Comparison of ENCODE assay signal across 8 cellular contexts in genomic region chr15:43493687-43494472, GRCh38. TPM values are rescaled to one million over a fixed set of nuclear protein-coding genes. Genes with fewer than 3 reads are reported as not detected.
DNase-seq lines count a peak whose midpoint lies in the region; ATAC-seq, FAIRE-seq and TF ChIP-seq lines count a peak whose summit lies in the region.

No MANE protein-coding gene starts in this region.

- peaks cover 25% of the 10 kb centered on the region for H3K4me1 Mint-ChIP-seq in T-helper 1 cell treated with Interleukin-12 subunit alpha and Interleukin-12 subunit beta and Interleukin-4 antibody, amounts not matched to agents 30 μg/mL and 1 μg/mL, for 36 hours (ENCODE audit: low read depth)
- peaks cover 24% of the 10 kb centered on the region for H3K4me1 Mint-ChIP-seq in activated T-helper 1 cell treated with anti-CD3 and anti-CD28 coated beads, Interleukin-12 subunit alpha, Interleukin-12 subunit beta, Interleukin-2, Interleukin-4 antibody, amounts not matched to agents 30 ng/mL and 10 ng/mL and 1 ng/mL, durations not matched to agents 14 hours and 24 hours and 36 hours (ENCODE audit: low read depth)

- intact Hi-C loops in activated T-helper 1 cell treated with anti-CD3 and anti-CD28 coated beads, Interleukin-12 subunit alpha, Interleukin-12 subunit beta, Interleukin-2, Interleukin-4 antibody, amounts not matched to agents 30 ng/mL and 10 ng/mL and 1 ng/mL, durations not matched to agents 14 hours and 24 hours and 36 hours (cut with micrococcal nuclease) = loop anchor here (1.0 to 5.0 kb wide), 4 partner anchors 16 to 307 kb away; partner anchors contain the start of genes CCNDBP1, TUBGCP4 and ZSCAN29

- no peaks in the 10 kb centered on the region for H3K27me3 Mint-ChIP-seq in T-helper 1 cell treated with Interleukin-12 subunit alpha and Interleukin-12 subunit beta and Interleukin-4 antibody, amounts not matched to agents 30 μg/mL and 1 μg/mL, for 36 hours (ENCODE audit: low read depth)
- no peaks in the 10 kb centered on the region for H3K27me3 Mint-ChIP-seq in activated T-helper 1 cell treated with anti-CD3 and anti-CD28 coated beads, Interleukin-12 subunit alpha, Interleukin-12 subunit beta, Interleukin-2, Interleukin-4 antibody, amounts not matched to agents 30 ng/mL and 10 ng/mL and 1 ng/mL, durations not matched to agents 14 hours and 24 hours and 36 hours (ENCODE audit: insufficient read depth)

- peaks cover 7% of the 10 kb centered on the region for H3K4me1 ChIP-seq in keratinocyte (ENCODE audit: control insufficient read depth, extremely low read depth, insufficient read depth, low read length)

- H4K20me1 ChIP-seq in keratinocyte (ENCODE audit: control insufficient read depth, extremely low read depth, insufficient read depth, low read length) = no peaks in the 10 kb centered on the region

- dilution Hi-C loops in keratinocyte (cut with MboI; ENCODE audit: extremely low pct_ligation_motif_present, low sequenced_read_pairs) = no loop called here

- no peaks in the 10 kb centered on the region for H3K9me1 ChIP-seq in keratinocyte (ENCODE audit: control insufficient read depth, extremely low read depth, insufficient read depth, low read length)

- H3K4me3 Mint-ChIP-seq in T-helper 1 cell treated with Interleukin-12 subunit alpha and Interleukin-12 subunit beta and Interleukin-4 antibody, amounts not matched to agents 30 μg/mL and 1 μg/mL, for 36 hours = peak overlapping the region; percentile 97
- H3K4me3 Mint-ChIP-seq in activated T-helper 1 cell treated with anti-CD3 and anti-CD28 coated beads, Interleukin-12 subunit alpha, Interleukin-12 subunit beta, Interleukin-2, Interleukin-4 antibody, amounts not matched to agents 30 ng/mL and 10 ng/mL and 1 ng/mL, durations not matched to agents 14 hours and 24 hours and 36 hours = peak overlapping the region; percentile 93

- no peak for FAIRE-seq in keratinocyte (lab: Jason Lieb, UNC)
- no peak for FAIRE-seq in GM12891 (lab: Jason Lieb, UNC)

- H3K27ac ChIP-seq in keratinocyte (ENCODE audit: control insufficient read depth, insufficient read depth, low read length) = peak overlapping the region; percentile 71
- H3K27ac ChIP-seq in substantia nigra (ENCODE audit: low read depth, low read length, poor library complexity, severe bottlenecking) = peak overlapping the region; percentile 66

- peak overlapping the region; percentile 96 for H3K27ac Mint-ChIP-seq in T-helper 1 cell treated with Interleukin-12 subunit alpha and Interleukin-12 subunit beta and Interleukin-4 antibody, amounts not matched to agents 30 μg/mL and 1 μg/mL, for 36 hours
- no peak overlapping the region for H3K27ac Mint-ChIP-seq in activated T-helper 1 cell treated with anti-CD3 and anti-CD28 coated beads, Interleukin-12 subunit alpha, Interleukin-12 subunit beta, Interleukin-2, Interleukin-4 antibody, amounts not matched to agents 30 ng/mL and 10 ng/mL and 1 ng/mL, durations not matched to agents 14 hours and 24 hours and 36 hours

- no peak for TF ChIP-seq CTCF in keratinocyte (optimal IDR thresholded peaks at IDR 0.05 in 1 of 3, IDR thresholded peaks at IDR 0.05 in 1 of 3, conservative IDR thresholded peaks at IDR 0.05 in 1 of 3; ENCODE audit: extremely low read depth in 1 of 3, insufficient read depth in 2 of 3, low read length in 3 of 3)

- H3K9ac ChIP-seq in keratinocyte (ENCODE audit: control insufficient read depth, extremely low read depth, insufficient read depth, low read length) = peak overlapping the region; percentile 83

- peak overlapping the region in 1 of 3 experiments; percentile 96 for H3K4me3 ChIP-seq in keratinocyte (ENCODE audit: control insufficient read depth in 2 of 3, extremely low read depth in 1 of 3, insufficient read depth in 2 of 3, low read depth in 1 of 3, low read length in 3 of 3)

- no peak for TF ChIP-seq POLR2A in GM12891 (IDR thresholded peaks at IDR 0.05; ENCODE audit: low read depth, low read length)

- H3K9me3 ChIP-seq in keratinocyte (ENCODE audit: control insufficient read depth, low read depth, low read length) = no peaks in the 10 kb centered on the region

- peaks cover 14% of the 10 kb centered on the region for H3K36me3 Mint-ChIP-seq in T-helper 1 cell treated with Interleukin-12 subunit alpha and Interleukin-12 subunit beta and Interleukin-4 antibody, amounts not matched to agents 30 μg/mL and 1 μg/mL, for 36 hours (ENCODE audit: low read depth)
- peaks cover 13% of the 10 kb centered on the region for H3K36me3 Mint-ChIP-seq in activated T-helper 1 cell treated with anti-CD3 and anti-CD28 coated beads, Interleukin-12 subunit alpha, Interleukin-12 subunit beta, Interleukin-2, Interleukin-4 antibody, amounts not matched to agents 30 ng/mL and 10 ng/mL and 1 ng/mL, durations not matched to agents 14 hours and 24 hours and 36 hours (ENCODE audit: low read depth)

- DNase-seq in T-helper 1 cell (no peak), keratinocyte (ENCODE audit: low read depth, low spot score) (no peak), substantia nigra (lab: John Stamatoyannopoulos, UW) (no peak), GM12891 (ENCODE audit: insufficient read length, low spot score) (no peak)
- DNase-seq in activated T-helper 1 cell treated with anti-CD3 and anti-CD28 coated beads, Interleukin-12 subunit alpha, Interleukin-12 subunit beta, Interleukin-2, Interleukin-4 antibody, amounts not matched to agents 30 ng/mL and 10 ng/mL and 1 ng/mL, durations not matched to agents 14 hours and 24 hours and 36 hours (ENCODE audit: low spot score) = no peak

- H3K36me3 ChIP-seq in keratinocyte (ENCODE audit: control insufficient read depth in 2 of 2, extremely low read depth in 1 of 2, insufficient read depth in 2 of 2, low read length in 2 of 2) = peaks cover 0 to 1% of the 10 kb centered on the region in 2 experiments

- peak overlapping the region; percentile 99 for H2AFZ ChIP-seq in keratinocyte (ENCODE audit: control insufficient read depth, low read length)

- H3K79me2 ChIP-seq in keratinocyte (ENCODE audit: control insufficient read depth, insufficient read depth, low read length) = no peaks in the 10 kb centered on the region

- no peaks in the 10 kb centered on the region for H3K9me3 Mint-ChIP-seq in T-helper 1 cell treated with Interleukin-12 subunit alpha and Interleukin-12 subunit beta and Interleukin-4 antibody, amounts not matched to agents 30 μg/mL and 1 μg/mL, for 36 hours
- no peaks in the 10 kb centered on the region for H3K9me3 Mint-ChIP-seq in activated T-helper 1 cell treated with anti-CD3 and anti-CD28 coated beads, Interleukin-12 subunit alpha, Interleukin-12 subunit beta, Interleukin-2, Interleukin-4 antibody, amounts not matched to agents 30 ng/mL and 10 ng/mL and 1 ng/mL, durations not matched to agents 14 hours and 24 hours and 36 hours

- ATAC-seq in HG02973 (IDR thresholded peaks at IDR 0.05; ENCODE audit: unreplicated experiment) (no peak), HG03354 (IDR thresholded peaks at IDR 0.05; ENCODE audit: poor library complexity, severe bottlenecking, unreplicated experiment) (no peak)

- no peaks in the 10 kb centered on the region for H3K27me3 ChIP-seq in keratinocyte (ENCODE audit: control insufficient read depth, extremely low read depth, insufficient read depth, low read length)

- H3K4me2 ChIP-seq in keratinocyte (ENCODE audit: control insufficient read depth, extremely low read depth, insufficient read depth, low read depth, low read length) = peak overlapping the region; percentile 99

TF ChIP-seq in GM12891, 5 proteins besides CTCF, POLR2A, EP300 and RAD21:
- TF ChIP-seq PAX5 (IDR thresholded peaks at IDR 0.05; ENCODE audit: insufficient read depth, low read length, severe bottlenecking) = no peak
- TF ChIP-seq TAF1 (IDR thresholded peaks at IDR 0.05; ENCODE audit: low read depth, low read length) = no peak
- TF ChIP-seq POU2F2 (IDR thresholded peaks at IDR 0.05; ENCODE audit: low read depth, low read length) = no peak
- no peak for TF ChIP-seq SPI1 (IDR thresholded peaks at IDR 0.05; ENCODE audit: low read depth, low read length)
- no peak for TF ChIP-seq POLR2AphosphoS5 (IDR thresholded peaks at IDR 0.05; ENCODE audit: low read depth, low read length)
TF ChIP-seq in GM12891: peak in this region for 0.

RNA-seq across cellular contexts. Expression of gene TP53BP1, which starts 0.9 kb away (rescaled TPM):
- 44.1 and 46.1 TPM in 2 replicates for total RNA-seq in activated T-helper 1 cell treated with anti-CD3 and anti-CD28 coated beads, Interleukin-12 subunit alpha, Interleukin-12 subunit beta, Interleukin-2, Interleukin-4 antibody, amounts not matched to agents 30 ng/mL and 10 ng/mL and 1 ng/mL, durations not matched to agents 14 hours and 24 hours and 36 hours
- polyA plus RNA-seq in keratinocyte = 26.2 to 36.7 TPM (median 30.7 TPM) in 3 replicates
- 12.6 TPM for polyA plus RNA-seq in keratinocyte (2011; ENCODE audit: low read depth)
- 16.0 and 20.9 TPM in 2 replicates for polyA plus RNA-seq in keratinocyte (2011; cell fraction: cytosol; rRNA removed)
- 68.7 and 71.0 TPM in 2 replicates for polyA plus RNA-seq in keratinocyte (2011; cell fraction: nucleus; rRNA removed)
- 11.1 and 18.4 TPM in 2 replicates for polyA plus RNA-seq in keratinocyte (2012; ENCODE audit: low replicate concordance)
- 43.9 to 57.9 TPM (median 48.9 TPM) in 3 replicates for polyA minus RNA-seq in keratinocyte
- polyA minus RNA-seq in keratinocyte (2011; cell fraction: cytosol; rRNA and poly(A)+ RNA removed) = 16.9 TPM
- polyA minus RNA-seq in keratinocyte (2011; cell fraction: nucleus; rRNA and poly(A)+ RNA removed) = 47.1 and 88.3 TPM in 2 replicates
- 16.5 TPM for polyA plus RNA-seq in GM12891 (2012; ENCODE audit: low read depth, missing spikeins)

RNA-seq across cellular contexts. Expression of gene MAP1A, which starts 23.5 kb away (rescaled TPM):
- 2.2 and 2.3 TPM in 2 replicates for total RNA-seq in activated T-helper 1 cell treated with anti-CD3 and anti-CD28 coated beads, Interleukin-12 subunit alpha, Interleukin-12 subunit beta, Interleukin-2, Interleukin-4 antibody, amounts not matched to agents 30 ng/mL and 10 ng/mL and 1 ng/mL, durations not matched to agents 14 hours and 24 hours and 36 hours
- polyA plus RNA-seq in keratinocyte = 0.13 to 0.18 TPM (median 0.14 TPM) in 3 replicates
- polyA plus RNA-seq in keratinocyte (2011; ENCODE audit: low read depth) = 0.06 TPM
- polyA plus RNA-seq in keratinocyte (2011; cell fraction: cytosol; rRNA removed) = 0.16 and 0.23 TPM in 2 replicates
- 0.56 and 1.0 TPM in 2 replicates for polyA plus RNA-seq in keratinocyte (2011; cell fraction: nucleus; rRNA removed)
- polyA plus RNA-seq in keratinocyte (2012; ENCODE audit: low replicate concordance) = 0.17 and 0.19 TPM in 2 replicates
- 0.42 to 1.5 TPM (median 0.76 TPM) in 3 replicates for polyA minus RNA-seq in keratinocyte
- polyA minus RNA-seq in keratinocyte (2011; cell fraction: cytosol; rRNA and poly(A)+ RNA removed) = 0.38 TPM
- polyA minus RNA-seq in keratinocyte (2011; cell fraction: nucleus; rRNA and poly(A)+ RNA removed) = 0.95 and 2.1 TPM in 2 replicates
- polyA plus RNA-seq in GM12891 (2012; ENCODE audit: low read depth, missing spikeins) = 0.09 TPM
